ENCODE assay signal across 17 cellular contexts in the genomic region with DNA sequence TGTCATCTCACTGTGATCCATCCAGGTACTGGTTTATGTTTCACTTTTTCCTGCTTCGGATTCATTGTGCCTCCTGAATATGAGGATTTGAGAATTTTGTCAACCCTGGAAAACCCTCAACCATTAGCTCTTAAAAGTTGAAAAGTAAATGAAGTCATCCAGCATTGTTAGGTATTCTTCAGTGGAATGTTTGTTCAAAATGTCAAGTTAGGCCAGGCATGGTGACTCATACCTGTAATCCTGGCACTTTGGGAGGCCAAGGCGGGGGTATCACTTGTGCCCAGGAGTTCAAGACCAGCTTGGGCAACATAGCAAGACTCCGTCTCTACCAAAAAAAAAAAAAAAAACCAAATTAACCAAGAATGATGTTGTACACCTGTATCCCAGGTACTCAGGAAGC.
A peak's percentile ranks its signal among the peaks of the same experiment; 100 is the strongest.
DNase-seq lines count a peak whose midpoint lies in the region; ATAC-seq and TF ChIP-seq lines count a peak whose summit lies in the region.
"Had no signal": no experiment of that assay in that cellular context is flagged by ENCODE, and none has a peak within 500 bp of the region (broad histone marks: within the 10 kb centered on the region; RNA-seq: fewer than 3 reads in every experiment).

No MANE protein-coding gene starts in this region.

- no peak overlapping the region for H4K8ac ChIP-seq in IMR-90 (ENCODE audit: low read depth in 2 of 2, low read length in 2 of 2)
- no peak overlapping the region for H4K8ac ChIP-seq in mesendoderm (ENCODE audit: low read depth, low read length)

- H3K9me3 ChIP-seq in IMR-90 (ENCODE audit: control insufficient read depth, insufficient read depth, low read length): no peaks in the 10 kb centered on the region
- H3K9me3 ChIP-seq: Caco-2, HAP-1 had no signal

- H3K18ac ChIP-seq in IMR-90 (ENCODE audit: low read depth, low read length) (peak overlapping the region; percentile 76; the same call in 1 of the 2 replicates), mesendoderm (ENCODE audit: low read length) (no peak overlapping the region)

- CTCF ChIA-PET in IMR-90 (lab: Yijun Ruan, JAX): no interaction called here

- ATAC-seq in IMR-90 (ENCODE audit: low read depth): no peak
- no peak for ATAC-seq in HG02884 (IDR thresholded peaks at IDR 0.05; ENCODE audit: unreplicated experiment)
- ATAC-seq: GM12878 had no signal

- H3K79me1 ChIP-seq in IMR-90 (ENCODE audit: low read depth in 1 of 2, low read length in 2 of 2): no peaks in the 10 kb centered on the region
- H3K79me1 ChIP-seq in mesendoderm (ENCODE audit: low read length): no peaks in the 10 kb centered on the region

- no peak overlapping the region for H2BK15ac ChIP-seq in IMR-90 (ENCODE audit: low read depth, low read length)
- H2BK15ac ChIP-seq in mesendoderm (replicated peaks; ENCODE audit: low read depth): no peak overlapping the region

- peak; percentile 17 for DNase-seq in IMR-90
- peak; percentile 1 for DNase-seq in fibroblast of mammary gland (ENCODE audit: low read depth)
- peak; percentile 7 for DNase-seq in mesendoderm
- DNase-seq in T-helper 9 cell: no peak
- DNase-seq in NCI-H1436 (lab: John Stamatoyannopoulos, UW): no peak
- DNase-seq: AML-193; Caco-2; CD4-positive, alpha-beta T cell; DMS79 treated with DMSO at 0.1 percent for 48 hours; EL; GM23248; KBM-7 had no signal

- intact Hi-C loops in IMR-90 (cut with micrococcal nuclease): no loop called here

- H3K4me1 ChIP-seq in IMR-90 (ENCODE audit: control insufficient read depth, insufficient read depth, low read length): no peaks in the 10 kb centered on the region
- no peaks in the 10 kb centered on the region for H3K4me1 ChIP-seq in mesendoderm (ENCODE audit: control insufficient read depth, low read depth, low read length)
- H3K4me1 ChIP-seq: Caco-2 had no signal

- no peak overlapping the region for H4K91ac ChIP-seq in IMR-90 (ENCODE audit: insufficient read depth, low read depth, low read length)

- no peak for TF ChIP-seq POLR2A in IMR-90 (IDR thresholded peaks at IDR 0.05; ENCODE audit: low read depth, low read length)

- H2BK5ac ChIP-seq in IMR-90 (ENCODE audit: low read depth, low read length, poor library complexity, severe bottlenecking): peak overlapping the region; percentile 36
- H2BK5ac ChIP-seq in mesendoderm (ENCODE audit: low read length): no peak overlapping the region

- H2BK120ac ChIP-seq in IMR-90 (ENCODE audit: low read depth, low read length): no peak overlapping the region
- H2BK120ac ChIP-seq in mesendoderm (ENCODE audit: low read depth, low read length): no peak overlapping the region

- no peak overlapping the region for H2AK5ac ChIP-seq in IMR-90 (ENCODE audit: low read depth, low read length)
- H2AK5ac ChIP-seq in mesendoderm (ENCODE audit: low read length): no peak overlapping the region

- WGBS in IMR-90 (ENCODE audit: extremely low coverage in 2 of 2, insufficient read length in 1 of 2), 2 experiments: no CpG with 5 or more reads among the region's 3 CpGs
- WGBS in mesendoderm (ENCODE audit: extremely low coverage, insufficient coverage, low lambda C conversion rate): no CpG with 5 or more reads among the region's 3 CpGs

- no peaks in the 10 kb centered on the region for H3K79me2 ChIP-seq in mesendoderm (ENCODE audit: control insufficient read depth, insufficient read depth, low read length)

- POLR2A ChIA-PET in IMR-90 (lab: Charles Lee; ENCODE audit: unreplicated experiment): no interaction called here

- no peak for TF ChIP-seq RAD21 in IMR-90 (IDR thresholded peaks at IDR 0.05; ENCODE audit: low read length)

- H3K36me3 ChIP-seq in IMR-90 (ENCODE audit: control insufficient read depth, insufficient read depth, low read length) (no peaks in the 10 kb centered on the region), mesendoderm (ENCODE audit: control insufficient read depth, insufficient read depth, low read length) (no peaks in the 10 kb centered on the region)
- H3K36me3 ChIP-seq: HAP-1 had no signal

- no peak overlapping the region for H2AFZ ChIP-seq in IMR-90 (replicated peaks; ENCODE audit: low read length, poor library complexity)
- H2AFZ ChIP-seq: GM23248 had no signal

- H4K5ac ChIP-seq in IMR-90 (ENCODE audit: low read depth, low read length): no peak overlapping the region
- H4K5ac ChIP-seq in mesendoderm (ENCODE audit: low read length): no peak overlapping the region

- no peak overlapping the region for H3K4me2 ChIP-seq in IMR-90 (ENCODE audit: low read depth, low read length)
- no peak overlapping the region for H3K4me2 ChIP-seq in mesendoderm (ENCODE audit: low read length)

- H2BK20ac ChIP-seq in IMR-90 (ENCODE audit: low read depth, low read length): no peak overlapping the region

- H2AK9ac ChIP-seq in IMR-90 (replicated peaks; ENCODE audit: low read depth, low read length, poor library complexity): no peak overlapping the region

- H3K14ac ChIP-seq in IMR-90 (replicated peaks; ENCODE audit: low read depth, low read length): 0 out of 2 replicates have a peak overlapping the region, but pooled peaks have one; percentile 37

- no peaks in the 10 kb centered on the region for H3K27me3 ChIP-seq in IMR-90 (ENCODE audit: control insufficient read depth, insufficient read depth, low read length)
- no peaks in the 10 kb centered on the region for H3K27me3 ChIP-seq in mesendoderm (ENCODE audit: insufficient read depth, low read length, poor library complexity)

- H3K27ac ChIP-seq in IMR-90 (ENCODE audit: insufficient read depth, low read length) (no peak overlapping the region), mesendoderm (ENCODE audit: low read depth, low read length) (no peak overlapping the region)
- H3K27ac ChIP-seq: C4-2B, GM23248, HL-60 had no signal

- H4K20me1 ChIP-seq in IMR-90 (ENCODE audit: insufficient read depth, low read length): no peaks in the 10 kb centered on the region

- no peak overlapping the region for H3K56ac ChIP-seq in IMR-90 (ENCODE audit: extremely low read depth, insufficient read depth, low read length)
- no peak overlapping the region for H3K56ac ChIP-seq in mesendoderm (ENCODE audit: low read length)

- in situ Hi-C loops in IMR-90 (cut with MboI; ENCODE audit: low sequenced_read_pairs): no loop called here

- no peak overlapping the region for H3K9ac ChIP-seq in IMR-90 (ENCODE audit: low read depth, low read length)
- no peak overlapping the region for H3K9ac ChIP-seq in mesendoderm (ENCODE audit: low read length)
- H3K9ac ChIP-seq: GM23248 had no signal

- H3K4ac ChIP-seq in IMR-90 (ENCODE audit: low read depth, low read length) (no peak overlapping the region), mesendoderm (ENCODE audit: low read depth, low read length) (no peak overlapping the region)

- dilution Hi-C loops in IMR-90 (cut with HindIII; ENCODE audit: low sequenced_read_pairs, unreplicated experiment): no loop called here

- BruUV-seq in IMR-90 (replicated peaks; lab: Mats Ljungman, UMichigan): no TSS peak

- H3K9me1 ChIP-seq in IMR-90 (ENCODE audit: insufficient read depth, low read length): no peaks in the 10 kb centered on the region

- no peak overlapping the region for H3K4me3 ChIP-seq in IMR-90 (ENCODE audit: insufficient read depth, low read depth, low read length)
- no peak overlapping the region for H3K4me3 ChIP-seq in fibroblast of mammary gland (ENCODE audit: control insufficient read depth, low read depth, low read length)
- no peak overlapping the region for H3K4me3 ChIP-seq in mesendoderm (ENCODE audit: low read length)
- H3K4me3 ChIP-seq: GM12878, GM23248, HAP-1 had no signal

- TF ChIP-seq CTCF in IMR-90 (conservative IDR thresholded peaks at IDR 0.05; ENCODE audit: low read depth, low read length): no peak
- no peak for TF ChIP-seq CTCF in fibroblast of mammary gland (conservative IDR thresholded peaks at IDR 0.05; ENCODE audit: control insufficient read depth, insufficient read depth, low read depth, low read length)

- H3K23ac ChIP-seq in IMR-90 (ENCODE audit: low read depth, low read length) (peak overlapping the region; percentile 61; the same call in 1 of the 2 replicates), mesendoderm (ENCODE audit: low read length) (no peak overlapping the region)

TF ChIP-seq in IMR-90, 13 proteins besides CTCF, POLR2A, EP300 and RAD21:
- TF ChIP-seq FOS (IDR thresholded peaks at IDR 0.05; ENCODE audit: low read depth, low read length) (peak; percentile 30; the same call in 1 of the 2 replicates), MAZ (IDR thresholded peaks at IDR 0.05; ENCODE audit: borderline replicate concordance, low read depth, low read length) (no peak), RFX5 (IDR thresholded peaks at IDR 0.05; ENCODE audit: low read depth, low read length) (no peak)

Comparison
In these comparisons a context has a peak if more than half of its experiments do, and no peak if none do; other contexts are left out.
1. DNase-seq: peak in IMR-90 (single experiment), fibroblast of mammary gland (single experiment) and mesendoderm (single experiment); none in T-helper 9 cell (single experiment) and NCI-H1436 (single experiment).